Comparison of ENCODE assay signal across 9 cellular contexts in the genomic region with DNA sequence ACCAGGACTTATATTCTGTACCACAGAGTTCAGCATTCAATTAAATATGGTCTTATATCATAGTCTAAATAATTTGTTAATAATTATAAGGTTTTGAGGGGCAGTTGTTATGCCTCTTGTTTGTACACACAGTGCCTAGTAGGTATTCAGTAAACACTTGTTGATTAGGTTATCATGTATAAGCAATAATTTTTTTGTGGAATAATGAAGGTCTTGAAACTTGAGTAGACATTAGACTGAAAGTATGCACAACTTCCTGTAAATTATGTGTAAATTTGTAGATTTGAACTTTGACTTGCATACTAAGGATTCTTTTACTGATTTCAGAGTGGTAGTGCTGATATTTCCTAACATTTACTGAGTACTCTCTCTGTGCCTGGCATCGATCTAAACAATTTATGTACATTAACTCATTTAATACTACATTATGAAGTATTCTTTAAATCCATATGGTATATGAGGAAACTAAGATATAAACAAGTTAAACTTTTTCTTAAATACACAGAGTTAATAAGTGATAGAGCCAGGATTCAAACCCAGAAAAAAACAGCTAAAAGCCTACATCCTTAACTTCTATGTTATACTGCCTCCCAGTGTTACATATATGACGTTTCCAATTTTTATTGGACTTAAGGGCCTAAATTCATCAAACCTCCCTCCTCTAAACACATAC.
DNase-seq lines count a peak whose midpoint lies in the region; ATAC-seq and TF ChIP-seq lines count a peak whose summit lies in the region.
"Had no signal": no experiment of that assay in that cellular context is flagged by ENCODE, and none has a peak within 500 bp of the region (broad histone marks: within the 10 kb centered on the region; RNA-seq: fewer than 3 reads in every experiment).

No MANE protein-coding gene starts in this region.

- ATAC-seq in left cardiac atrium = no peak

- H3K27ac ChIP-seq in cardiac muscle cell (no peak overlapping the region), OCI-LY7 (ENCODE audit: low read depth, low read length, poor library complexity, severe bottlenecking) (no peak overlapping the region), sigmoid colon (no peak overlapping the region)
- H3K27ac ChIP-seq: upper lobe of left lung had no signal

- no peaks in the 10 kb centered on the region for H4K20me1 ChIP-seq in OCI-LY7 (ENCODE audit: insufficient read depth, low read length)

- peak; percentile 41 for TF ChIP-seq CTCF in cardiac muscle cell (IDR thresholded peaks at IDR 0.05; ENCODE audit: low read depth, low read length)
- TF ChIP-seq CTCF in OCI-LY7 (conservative IDR thresholded peaks at IDR 0.05; ENCODE audit: low read length) = peak; percentile 55; the same call in 1 of the 2 replicates
- TF ChIP-seq CTCF in GM20000 (IDR thresholded peaks at IDR 0.05; ENCODE audit: extremely low read depth, missing control alignments) = no peak
- no peak for TF ChIP-seq CTCF in sigmoid colon (IDR thresholded peaks at IDR 0.05)

- H3K4me2 ChIP-seq in OCI-LY7 (ENCODE audit: low read length) = no peak overlapping the region

- H3K9me3 ChIP-seq in cardiac muscle cell (ENCODE audit: low read depth) (no peaks in the 10 kb centered on the region), OCI-LY7 (ENCODE audit: low read length) (0 out of 2 replicates have a peak, but pooled peaks cover 6% of the 10 kb centered on the region), sigmoid colon (peaks cover 0 to 5% (median 4%) of the 10 kb centered on the region in 4 donors)

- no peaks in the 10 kb centered on the region for H3K79me2 ChIP-seq in OCI-LY7 (ENCODE audit: insufficient read depth, low read depth, low read length)

- H3K4me1 ChIP-seq in cardiac muscle cell (ENCODE audit: low read depth) = no peaks in the 10 kb centered on the region
- no peaks in the 10 kb centered on the region for H3K4me1 ChIP-seq in OCI-LY7 (ENCODE audit: insufficient read depth, low read length, poor library complexity, severe bottlenecking)
- H3K4me1 ChIP-seq in sigmoid colon = no peaks in the 10 kb centered on the region

- TF ChIP-seq POLR2A in sigmoid colon (IDR thresholded peaks at IDR 0.05) = no peak

- H3K4me3 ChIP-seq in cardiac muscle cell (no peak overlapping the region), OCI-LY7 (ENCODE audit: low read depth, low read length, poor library complexity, severe bottlenecking) (no peak overlapping the region), sigmoid colon (no peak overlapping the region)
- H3K4me3 ChIP-seq: upper lobe of left lung had no signal

- no TSS peak for BruUV-seq in OCI-LY7 (replicated peaks; lab: Mats Ljungman, UMichigan)

- CTCF ChIA-PET in OCI-LY7 (lab: Charles Lee; ENCODE audit: unreplicated experiment) = no interaction called here

- DNase-seq in cardiac muscle cell (ENCODE audit: low read depth in 1 of 2, low spot score in 1 of 2) (peak; percentile 18 to 74), left cardiac atrium (no peak), OCI-LY7 (ENCODE audit: low spot score) (peak; percentile 9), fibroblast of gingiva (ENCODE audit: low read depth) (peak; percentile 37), stromal cell of bone marrow (ENCODE audit: low read depth) (peak; percentile 12), mesenteric fat pad (ENCODE audit: low spot score) (no peak), GM20000 (ENCODE audit: low spot score) (no peak), sigmoid colon (no peak)
- DNase-seq: upper lobe of left lung had no signal

- no peaks in the 10 kb centered on the region for H3K9me2 ChIP-seq in OCI-LY7 (ENCODE audit: insufficient read depth, low read length)

- H2AFZ ChIP-seq in OCI-LY7 (ENCODE audit: low read length) = no peak overlapping the region

- H3K36me3 ChIP-seq in cardiac muscle cell (no peaks in the 10 kb centered on the region), OCI-LY7 (ENCODE audit: insufficient read depth, low read length) (no peaks in the 10 kb centered on the region), sigmoid colon (peaks cover 0 to 10% (median 0%) of the 10 kb centered on the region in 4 donors)

- intact Hi-C loops in left cardiac atrium (cut with DNase I) = loop anchor here (2.0 to 10.0 kb wide), 3 partner anchors 61 to 168 kb away; a partner anchor contains a TSS
- intact Hi-C loops in OCI-LY7 (cut with micrococcal nuclease; ENCODE audit: unreplicated experiment) = no loop called here
- intact Hi-C loops in sigmoid colon (cut with DNase I) = loop anchor here (1.0 to 10.0 kb wide), 2 partner anchors 101 to 166 kb away; no protein-coding TSS in a partner anchor

- POLR2A ChIA-PET in OCI-LY7 (lab: Charles Lee) = interaction anchor here (0.7 kb wide), 1 partner anchor 13 kb away, joined by 4 read pairs; no protein-coding TSS in a partner anchor

- WGBS in sigmoid colon, 2 donors = 21 to 69% methylated on average over 2 of the region's 2 CpGs

- no peak for TF ChIP-seq EP300 in sigmoid colon (IDR thresholded peaks at IDR 0.05)

- H3K27me3 ChIP-seq in cardiac muscle cell (no peaks in the 10 kb centered on the region), sigmoid colon (no peaks in the 10 kb centered on the region)
- H3K27me3 ChIP-seq: upper lobe of left lung had no signal

Comparison
In these comparisons a context has a peak if more than half of its experiments do, and no peak if none do; other contexts are left out.
1. DNase-seq: peak in cardiac muscle cell (2 of 2), OCI-LY7 (single experiment), fibroblast of gingiva (single experiment) and stromal cell of bone marrow (single experiment); none in left cardiac atrium (single experiment), mesenteric fat pad (single experiment), GM20000 (single experiment) and sigmoid colon (single experiment).
2. CTCF ChIP-seq: peak in cardiac muscle cell (single experiment) and OCI-LY7 (single experiment); none in GM20000 (single experiment) and sigmoid colon (0 of 4).